1 cellular context compared by ENCODE assay signal in the genomic region with DNA sequence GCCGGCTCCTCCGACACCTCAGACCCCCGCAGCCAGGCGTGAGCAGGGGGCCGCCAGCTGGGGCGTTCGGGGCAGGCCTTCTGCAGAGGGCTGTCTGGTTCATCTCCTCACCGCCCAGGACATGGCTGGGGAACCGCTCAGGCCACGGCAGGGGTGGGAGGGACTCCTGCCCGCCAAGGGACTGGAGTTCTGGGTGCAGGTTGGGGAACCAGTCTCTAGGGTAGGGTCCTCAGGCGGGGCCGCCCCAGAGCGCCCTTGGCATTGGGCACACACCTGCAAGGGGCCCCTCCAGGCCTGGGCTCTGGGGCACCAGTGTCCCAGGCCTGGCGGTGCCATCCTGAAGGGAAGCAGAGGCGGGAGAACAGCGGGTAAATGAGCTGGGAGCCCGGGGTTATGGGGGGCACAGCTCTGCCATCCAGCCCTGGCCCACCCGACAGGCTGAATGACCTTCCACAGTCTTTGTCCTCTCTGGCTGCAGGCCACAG.
TF ChIP-seq lines count a peak whose summit lies in the region.

No MANE protein-coding gene starts in this region.

TF ChIP-seq in H1, 55 proteins besides CTCF, POLR2A, EP300 and RAD21:
- TF ChIP-seq, protein P1, sequence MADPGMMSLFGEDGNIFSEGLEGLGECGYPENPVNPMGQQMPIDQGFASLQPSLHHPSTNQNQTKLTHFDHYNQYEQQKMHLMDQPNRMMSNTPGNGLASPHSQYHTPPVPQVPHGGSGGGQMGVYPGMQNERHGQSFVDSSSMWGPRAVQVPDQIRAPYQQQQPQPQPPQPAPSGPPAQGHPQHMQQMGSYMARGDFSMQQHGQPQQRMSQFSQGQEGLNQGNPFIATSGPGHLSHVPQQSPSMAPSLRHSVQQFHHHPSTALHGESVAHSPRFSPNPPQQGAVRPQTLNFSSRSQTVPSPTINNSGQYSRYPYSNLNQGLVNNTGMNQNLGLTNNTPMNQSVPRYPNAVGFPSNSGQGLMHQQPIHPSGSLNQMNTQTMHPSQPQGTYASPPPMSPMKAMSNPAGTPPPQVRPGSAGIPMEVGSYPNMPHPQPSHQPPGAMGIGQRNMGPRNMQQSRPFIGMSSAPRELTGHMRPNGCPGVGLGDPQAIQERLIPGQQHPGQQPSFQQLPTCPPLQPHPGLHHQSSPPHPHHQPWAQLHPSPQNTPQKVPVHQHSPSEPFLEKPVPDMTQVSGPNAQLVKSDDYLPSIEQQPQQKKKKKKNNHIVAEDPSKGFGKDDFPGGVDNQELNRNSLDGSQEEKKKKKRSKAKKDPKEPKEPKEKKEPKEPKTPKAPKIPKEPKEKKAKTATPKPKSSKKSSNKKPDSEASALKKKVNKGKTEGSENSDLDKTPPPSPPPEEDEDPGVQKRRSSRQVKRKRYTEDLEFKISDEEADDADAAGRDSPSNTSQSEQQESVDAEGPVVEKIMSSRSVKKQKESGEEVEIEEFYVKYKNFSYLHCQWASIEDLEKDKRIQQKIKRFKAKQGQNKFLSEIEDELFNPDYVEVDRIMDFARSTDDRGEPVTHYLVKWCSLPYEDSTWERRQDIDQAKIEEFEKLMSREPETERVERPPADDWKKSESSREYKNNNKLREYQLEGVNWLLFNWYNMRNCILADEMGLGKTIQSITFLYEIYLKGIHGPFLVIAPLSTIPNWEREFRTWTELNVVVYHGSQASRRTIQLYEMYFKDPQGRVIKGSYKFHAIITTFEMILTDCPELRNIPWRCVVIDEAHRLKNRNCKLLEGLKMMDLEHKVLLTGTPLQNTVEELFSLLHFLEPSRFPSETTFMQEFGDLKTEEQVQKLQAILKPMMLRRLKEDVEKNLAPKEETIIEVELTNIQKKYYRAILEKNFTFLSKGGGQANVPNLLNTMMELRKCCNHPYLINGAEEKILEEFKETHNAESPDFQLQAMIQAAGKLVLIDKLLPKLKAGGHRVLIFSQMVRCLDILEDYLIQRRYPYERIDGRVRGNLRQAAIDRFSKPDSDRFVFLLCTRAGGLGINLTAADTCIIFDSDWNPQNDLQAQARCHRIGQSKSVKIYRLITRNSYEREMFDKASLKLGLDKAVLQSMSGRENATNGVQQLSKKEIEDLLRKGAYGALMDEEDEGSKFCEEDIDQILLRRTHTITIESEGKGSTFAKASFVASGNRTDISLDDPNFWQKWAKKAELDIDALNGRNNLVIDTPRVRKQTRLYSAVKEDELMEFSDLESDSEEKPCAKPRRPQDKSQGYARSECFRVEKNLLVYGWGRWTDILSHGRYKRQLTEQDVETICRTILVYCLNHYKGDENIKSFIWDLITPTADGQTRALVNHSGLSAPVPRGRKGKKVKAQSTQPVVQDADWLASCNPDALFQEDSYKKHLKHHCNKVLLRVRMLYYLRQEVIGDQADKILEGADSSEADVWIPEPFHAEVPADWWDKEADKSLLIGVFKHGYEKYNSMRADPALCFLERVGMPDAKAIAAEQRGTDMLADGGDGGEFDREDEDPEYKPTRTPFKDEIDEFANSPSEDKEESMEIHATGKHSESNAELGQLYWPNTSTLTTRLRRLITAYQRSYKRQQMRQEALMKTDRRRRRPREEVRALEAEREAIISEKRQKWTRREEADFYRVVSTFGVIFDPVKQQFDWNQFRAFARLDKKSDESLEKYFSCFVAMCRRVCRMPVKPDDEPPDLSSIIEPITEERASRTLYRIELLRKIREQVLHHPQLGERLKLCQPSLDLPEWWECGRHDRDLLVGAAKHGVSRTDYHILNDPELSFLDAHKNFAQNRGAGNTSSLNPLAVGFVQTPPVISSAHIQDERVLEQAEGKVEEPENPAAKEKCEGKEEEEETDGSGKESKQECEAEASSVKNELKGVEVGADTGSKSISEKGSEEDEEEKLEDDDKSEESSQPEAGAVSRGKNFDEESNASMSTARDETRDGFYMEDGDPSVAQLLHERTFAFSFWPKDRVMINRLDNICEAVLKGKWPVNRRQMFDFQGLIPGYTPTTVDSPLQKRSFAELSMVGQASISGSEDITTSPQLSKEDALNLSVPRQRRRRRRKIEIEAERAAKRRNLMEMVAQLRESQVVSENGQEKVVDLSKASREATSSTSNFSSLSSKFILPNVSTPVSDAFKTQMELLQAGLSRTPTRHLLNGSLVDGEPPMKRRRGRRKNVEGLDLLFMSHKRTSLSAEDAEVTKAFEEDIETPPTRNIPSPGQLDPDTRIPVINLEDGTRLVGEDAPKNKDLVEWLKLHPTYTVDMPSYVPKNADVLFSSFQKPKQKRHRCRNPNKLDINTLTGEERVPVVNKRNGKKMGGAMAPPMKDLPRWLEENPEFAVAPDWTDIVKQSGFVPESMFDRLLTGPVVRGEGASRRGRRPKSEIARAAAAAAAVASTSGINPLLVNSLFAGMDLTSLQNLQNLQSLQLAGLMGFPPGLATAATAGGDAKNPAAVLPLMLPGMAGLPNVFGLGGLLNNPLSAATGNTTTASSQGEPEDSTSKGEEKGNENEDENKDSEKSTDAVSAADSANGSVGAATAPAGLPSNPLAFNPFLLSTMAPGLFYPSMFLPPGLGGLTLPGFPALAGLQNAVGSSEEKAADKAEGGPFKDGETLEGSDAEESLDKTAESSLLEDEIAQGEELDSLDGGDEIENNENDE (IDR thresholded peaks at IDR 0.05; ENCODE audit: insufficient replicate concordance, low read length) = no peak
- TF ChIP-seq SIRT6 (IDR thresholded peaks at IDR 0.05; ENCODE audit: low read length) (no peak), SUZ12 (IDR thresholded peaks at IDR 0.05; ENCODE audit: low read length) (no peak), SRF (IDR thresholded peaks at IDR 0.05; ENCODE audit: low read depth, low read length) (no peak), SAP30 (IDR thresholded peaks at IDR 0.05; ENCODE audit: insufficient read depth, insufficient replicate concordance, low read length) (no peak), TEAD4 (IDR thresholded peaks at IDR 0.05; ENCODE audit: low read depth, low read length) (no peak), KDM1A (IDR thresholded peaks at IDR 0.05; ENCODE audit: borderline replicate concordance, low read length) (no peak), KDM4A (IDR thresholded peaks at IDR 0.05; ENCODE audit: low read depth, low read length, severe bottlenecking) (no peak)
- TF ChIP-seq, protein P2, sequence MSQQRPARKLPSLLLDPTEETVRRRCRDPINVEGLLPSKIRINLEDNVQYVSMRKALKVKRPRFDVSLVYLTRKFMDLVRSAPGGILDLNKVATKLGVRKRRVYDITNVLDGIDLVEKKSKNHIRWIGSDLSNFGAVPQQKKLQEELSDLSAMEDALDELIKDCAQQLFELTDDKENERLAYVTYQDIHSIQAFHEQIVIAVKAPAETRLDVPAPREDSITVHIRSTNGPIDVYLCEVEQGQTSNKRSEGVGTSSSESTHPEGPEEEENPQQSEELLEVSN (IDR thresholded peaks at IDR 0.05) = no peak
TF ChIP-seq in H1: peak in this region for 0.
